11 cellular contexts compared by ENCODE assay signal in genomic region chr9:121280715-121281613, GRCh38. TPM values are rescaled to one million over a fixed set of nuclear protein-coding genes. Genes with fewer than 3 reads are reported as not detected.
DNase-seq lines count a peak whose midpoint lies in the region; ATAC-seq, FAIRE-seq and TF ChIP-seq lines count a peak whose summit lies in the region.
"Had no signal": no experiment of that assay in that cellular context is flagged by ENCODE, and none has a peak within 500 bp of the region (broad histone marks: within the 10 kb centered on the region; RNA-seq: fewer than 3 reads in every experiment).

No MANE protein-coding gene starts in this region.

- H3K4me1 ChIP-seq in muscle layer of duodenum (ENCODE audit: control insufficient read depth in 1 of 2, insufficient read depth in 2 of 2, low read length in 2 of 2) (peaks cover 60 to 94% of the 10 kb centered on the region in 2 donors), thyroid gland (peaks cover 59 to 89% of the 10 kb centered on the region in 2 donors)

- FAIRE-seq in H54 (lab: Jason Lieb, UNC) = no peak

- no peak for TF ChIP-seq CTCF in thyroid gland (IDR thresholded peaks at IDR 0.05)

- intact Hi-C loops in thyroid gland (cut with DNase I) = no loop called here

- ATAC-seq in GM21515 (IDR thresholded peaks at IDR 0.05; ENCODE audit: unreplicated experiment) = no peak
- ATAC-seq in HG03196 (IDR thresholded peaks at IDR 0.05; ENCODE audit: unreplicated experiment) = no peak
- ATAC-seq: T-cell had no signal

- H3K27me3 ChIP-seq in muscle layer of duodenum (ENCODE audit: low read depth, low read length) (no peaks in the 10 kb centered on the region), thyroid gland (no peaks in the 10 kb centered on the region)

- H3K4me3 ChIP-seq in muscle layer of duodenum (ENCODE audit: low read depth in 1 of 2, low read length in 2 of 2) (peak overlapping the region in 1 of 2 donors; percentile 33), thyroid gland (replicated peaks in 1 of 3) (no peak overlapping the region)

- peak in 1 of 2 donors; percentile 79 for TF ChIP-seq POLR2A in thyroid gland (IDR thresholded peaks at IDR 0.05)
- TF ChIP-seq POLR2A in H54 (IDR thresholded peaks at IDR 0.05; ENCODE audit: low read depth, low read length) = no peak

- H3K27ac ChIP-seq in cingulate gyrus (ENCODE audit: low read depth, low read length) (peak overlapping the region; percentile 93), muscle layer of duodenum (ENCODE audit: low read length) (peak overlapping the region; percentile 90), thyroid gland (peak overlapping the region; percentile 84 to 95 (median 93))

- DNase-seq in NCI-H69 (lab: John Stamatoyannopoulos, UW) (peak; percentile 70), thyroid gland (no peak), UCSD-AML1 (lab: John Stamatoyannopoulos, UW; ENCODE audit: unreplicated experiment) (no peak), H54 (ENCODE audit: insufficient read length, low spot score) (no peak)
- DNase-seq: cerebellar nuclear complex, KBM-7, T-cell had no signal

- no peaks in the 10 kb centered on the region for H3K9me3 ChIP-seq in muscle layer of duodenum (ENCODE audit: control insufficient read depth in 1 of 2, low read length in 2 of 2)
- H3K9me3 ChIP-seq in thyroid gland = no peaks in the 10 kb centered on the region

- H3K36me3 ChIP-seq in muscle layer of duodenum (ENCODE audit: control insufficient read depth in 1 of 2, insufficient read depth in 2 of 2, low read length in 2 of 2) (peaks cover 5 to 12% of the 10 kb centered on the region in 2 donors), thyroid gland (no peaks in the 10 kb centered on the region)

- 50 to 60% methylated on average over 11 of the region's 11 CpGs for WGBS in thyroid gland, 2 donors

RNA-seq across cellular contexts. Expression of gene GSN, which starts 13.0 kb away (rescaled TPM):
- total RNA-seq in thyroid gland = 1,000 to 10,000 TPM; 1,151 to 1,624 (median 1,443) TPM
